In genomic region chr12:89355243-89356068, GRCh38 we compare ENCODE assay signal across 1 cellular context.
TF ChIP-seq lines count a peak whose summit lies in the region.

No MANE protein-coding gene starts in this region.

TF ChIP-seq in IMR-90, 13 proteins besides CTCF, POLR2A, EP300 and RAD21 (continued from another document):
- no peak for TF ChIP-seq USF2 (IDR thresholded peaks at IDR 0.05; ENCODE audit: low read depth, low read length)
